8 cellular contexts compared by ENCODE assay signal in genomic region chr16:381788-382717, GRCh38. TPM values are rescaled to one million over a fixed set of nuclear protein-coding genes. Genes with fewer than 3 reads are reported as not detected.
DNase-seq lines count a peak whose midpoint lies in the region; ATAC-seq and TF ChIP-seq lines count a peak whose summit lies in the region.

PGAP6 (minus strand) TSS chr16:381978; CDS start chr16:381821, 157 bp downstream.

- H3K4me1 Mint-ChIP-seq in activated naive CD8-positive, alpha-beta T cell (ENCODE audit: low read depth): peaks cover 28% of the 10 kb centered on the region
- H3K4me1 Mint-ChIP-seq in type B pancreatic cell (ENCODE audit: unreplicated experiment): peaks cover 18% of the 10 kb centered on the region

- no peak for TF ChIP-seq EP300 in ovary (IDR thresholded peaks at IDR 0.05)

- H3K9me3 Mint-ChIP-seq in activated naive CD8-positive, alpha-beta T cell (ENCODE audit: low read depth): no peaks in the 10 kb centered on the region
- no peaks in the 10 kb centered on the region for H3K9me3 Mint-ChIP-seq in type B pancreatic cell

- peak within 1 kb of the TSS; percentile 50 for H3K27ac Mint-ChIP-seq in activated naive CD8-positive, alpha-beta T cell
- H3K27ac Mint-ChIP-seq in type B pancreatic cell: peak within 1 kb of the TSS; percentile 97

- peak within 1 kb of the TSS; percentile 87 for H3K4me3 Mint-ChIP-seq in activated naive CD8-positive, alpha-beta T cell
- peak within 1 kb of the TSS; percentile 85 for H3K4me3 Mint-ChIP-seq in type B pancreatic cell

- no peaks in the 10 kb centered on the region for H3K9me3 ChIP-seq in SJSA1 (replicated peaks)
- H3K9me3 ChIP-seq in ovary: no peaks in the 10 kb centered on the region

- WGBS in ovary, 3 donors: 1 to 2% (median 1%) methylated on average over 39 to 120 of the region's 123 CpGs

- no peak for TF ChIP-seq CTCF in ovary (IDR thresholded peaks at IDR 0.05)
- TF ChIP-seq CTCF in type B pancreatic cell (conservative IDR thresholded peaks at IDR 0.05): no peak

- no peaks in the 10 kb centered on the region for H3K36me3 Mint-ChIP-seq in activated naive CD8-positive, alpha-beta T cell
- H3K36me3 Mint-ChIP-seq in type B pancreatic cell: no peaks in the 10 kb centered on the region

- TF ChIP-seq POLR2A in ovary (IDR thresholded peaks at IDR 0.05): no peak

- peak; percentile 55 for ATAC-seq in HG03139 (IDR thresholded peaks at IDR 0.05; ENCODE audit: unreplicated experiment)
- peak; percentile 73 for ATAC-seq in Right ventricle myocardium superior (ENCODE audit: poor library complexity)

- H3K36me3 ChIP-seq in SJSA1 (peaks cover 25% of the 10 kb centered on the region), ovary (no peaks in the 10 kb centered on the region)

- peaks cover 13% of the 10 kb centered on the region for H3K4me1 ChIP-seq in SJSA1 (replicated peaks)
- peaks cover 4% of the 10 kb centered on the region for H3K4me1 ChIP-seq in ovary (ENCODE audit: insufficient read depth)

- intact Hi-C loops in Right ventricle myocardium superior (cut with DNase I): no loop called here
- intact Hi-C loops in ovary (cut with DNase I): loop anchor here in 2 of 4 donors (10.0 kb wide), 2 partner anchors 273 to 283 kb away; partner anchors contain the start of gene RHOT2 (in 1 of the 2)

- DNase-seq in NK-92 treated with Interleukin-12 subunit alpha and Interleukin-12 subunit beta, amount 100 ng/mL, for 24 hours (lab: John Stamatoyannopoulos, UW): peak; percentile 53
- DNase-seq in NK-92 (lab: John Stamatoyannopoulos, UW; ENCODE audit: unreplicated experiment) (no peak), SJSA1 (ENCODE audit: low read depth in 1 of 2, low spot score in 2 of 2) (no peak), Right ventricle myocardium superior (peak; percentile 75), ovary (peak; percentile 56 to 75 (median 70)), type B pancreatic cell (ENCODE audit: extremely low spot score, unreplicated experiment) (no peak)

- H3K27ac ChIP-seq in SJSA1 (0 out of 2 replicates have a peak within 1 kb of the TSS, but pooled peaks have one; percentile 18), ovary (peak within 1 kb of the TSS; percentile 30 to 33)

- no peaks in the 10 kb centered on the region for H3K27me3 Mint-ChIP-seq in activated naive CD8-positive, alpha-beta T cell
- peaks cover 5% of the 10 kb centered on the region for H3K27me3 Mint-ChIP-seq in type B pancreatic cell

- no peaks in the 10 kb centered on the region for H3K27me3 ChIP-seq in SJSA1 (replicated peaks)
- H3K27me3 ChIP-seq in ovary: no peaks in the 10 kb centered on the region

- H3K4me3 ChIP-seq in SJSA1: peak within 1 kb of the TSS; percentile 66
- H3K4me3 ChIP-seq in ovary: peak within 1 kb of the TSS; percentile 63

RNA-seq across cellular contexts. Expression of gene PGAP6, which starts in this region (rescaled TPM):
- total RNA-seq in SJSA1 (2014; rRNA removed; shearing (Covaris generic)): 34.9 and 39.7 TPM in 2 replicates
- total RNA-seq in Right ventricle myocardium superior (28.1 TPM), ovary (10 to 100 TPM; 13.0 to 39.8 (median 23.2) TPM), type B pancreatic cell (ENCODE audit: low replicate concordance) (56.0 and 71.1 TPM in 2 replicates)
- polyA plus RNA-seq in ovary: 10 to 100 TPM; 13.9 to 17.9 TPM

Comparison
In these comparisons a context has a peak if more than half of its experiments do, and no peak if none do; other contexts are left out.
1. DNase-seq: peak in NK-92 treated with Interleukin-12 subunit alpha and Interleukin-12 subunit beta, amount 100 ng/mL, for 24 hours (single experiment), Right ventricle myocardium superior (single experiment) and ovary (5 of 5); none in NK-92 (single experiment), SJSA1 (0 of 2) and type B pancreatic cell (single experiment).